ENCODE assay signal across 25 cellular contexts in genomic region chr6:21870071-21870729, GRCh38.
DNase-seq lines count a peak whose midpoint lies in the region; ATAC-seq, FAIRE-seq and TF ChIP-seq lines count a peak whose summit lies in the region.
"Had no signal": no experiment of that assay in that cellular context is flagged by ENCODE, and none has a peak within 500 bp of the region (broad histone marks: within the 10 kb centered on the region; RNA-seq: fewer than 3 reads in every experiment).

No MANE protein-coding gene starts in this region.

- H3K9me3 ChIP-seq in cardiac muscle cell (ENCODE audit: low read depth) (no peaks in the 10 kb centered on the region), right atrium auricular region (no peaks in the 10 kb centered on the region), astrocyte (ENCODE audit: insufficient read depth, low read depth, low read length) (no peaks in the 10 kb centered on the region)
- H3K9me3 ChIP-seq: ascending aorta, sigmoid colon, upper lobe of right lung had no signal

- H3K4me1 ChIP-seq in cardiac muscle cell (ENCODE audit: low read depth), result peaks cover 14% of the 10 kb centered on the region
- peaks cover 0 to 5% of the 10 kb centered on the region in 2 donors for H3K4me1 ChIP-seq in right atrium auricular region
- peaks cover 8% of the 10 kb centered on the region for H3K4me1 ChIP-seq in astrocyte (ENCODE audit: insufficient read depth, low read length)
- H3K4me1 ChIP-seq: upper lobe of right lung had no signal

- H3K4me3 Mint-ChIP-seq in astrocyte (ENCODE audit: unreplicated experiment), result no peak overlapping the region
- no peak overlapping the region for H3K4me3 Mint-ChIP-seq in activated T-cell treated with anti-CD3 and anti-CD28 coated beads, Interleukin-2, amount 50 U/mL, for 72 hours
- H3K4me3 Mint-ChIP-seq in T-cell, result no peak overlapping the region
- H3K4me3 Mint-ChIP-seq: activated CD4-positive, alpha-beta T cell treated with anti-CD3 and anti-CD28 coated beads, Interleukin-2, amount 10 ng/mL, durations not matched to agents 24 days and 14 days; activated CD8-positive, alpha-beta memory T cell treated with anti-CD3 and anti-CD28 coated beads, Interleukin-2, amount 10 ng/mL, durations not matched to agents 7 days and 5 days; activated naive CD8-positive, alpha-beta T cell; natural killer cell treated with Interleukin-12 subunit alpha and Interleukin-12 subunit beta and Interleukin-15 and Interleukin-18, amount 100 ng/mL, for 72 hours had no signal

- H3K9me3 Mint-ChIP-seq in astrocyte (ENCODE audit: unreplicated experiment) (peaks cover 6% of the 10 kb centered on the region), T-cell (no peaks in the 10 kb centered on the region)
- H3K9me3 Mint-ChIP-seq in activated T-cell treated with anti-CD3 and anti-CD28 coated beads, Interleukin-2, amount 50 U/mL, for 72 hours, result peaks cover 0 to 1% of the 10 kb centered on the region in 2 donors
- H3K9me3 Mint-ChIP-seq: natural killer cell treated with Interleukin-12 subunit alpha and Interleukin-12 subunit beta and Interleukin-15 and Interleukin-18, amount 100 ng/mL, for 72 hours had no signal

- no peak overlapping the region for H3K4me3 ChIP-seq in cardiac muscle cell
- no peak overlapping the region for H3K4me3 ChIP-seq in right atrium auricular region
- H3K4me3 ChIP-seq in astrocyte (ENCODE audit: insufficient read depth, low read depth, low read length), result no peak overlapping the region
- H3K4me3 ChIP-seq: ascending aorta, sigmoid colon, upper lobe of right lung had no signal

- CTCF ChIA-PET in T-cell (lab: Charles Lee), result no interaction called here

- H3K4me1 Mint-ChIP-seq in astrocyte (ENCODE audit: low read depth, unreplicated experiment) (peaks cover 7% of the 10 kb centered on the region), T-cell (no peaks in the 10 kb centered on the region)
- peaks cover 13% of the 10 kb centered on the region for H3K4me1 Mint-ChIP-seq in activated T-cell treated with anti-CD3 and anti-CD28 coated beads, Interleukin-2, amount 50 U/mL, for 72 hours (ENCODE audit: low read depth)
- H3K4me1 Mint-ChIP-seq: activated CD8-positive, alpha-beta memory T cell treated with anti-CD3 and anti-CD28 coated beads, Interleukin-2, amount 10 ng/mL, durations not matched to agents 7 days and 5 days had no signal

- POLR2A ChIA-PET in T-cell (lab: Charles Lee), result no interaction called here

- H3K27ac Mint-ChIP-seq in astrocyte (ENCODE audit: unreplicated experiment), result peak overlapping the region; percentile 26
- H3K27ac Mint-ChIP-seq in activated T-cell treated with anti-CD3 and anti-CD28 coated beads, Interleukin-2, amount 50 U/mL, for 72 hours, result no peak overlapping the region
- no peak overlapping the region for H3K27ac Mint-ChIP-seq in T-cell
- H3K27ac Mint-ChIP-seq: activated CD4-positive, alpha-beta T cell treated with anti-CD3 and anti-CD28 coated beads, Interleukin-2, amount 10 ng/mL, durations not matched to agents 24 days and 14 days; activated CD8-positive, alpha-beta memory T cell treated with anti-CD3 and anti-CD28 coated beads, Interleukin-2, amount 10 ng/mL, durations not matched to agents 7 days and 5 days; activated naive CD8-positive, alpha-beta T cell; natural killer cell treated with Interleukin-12 subunit alpha and Interleukin-12 subunit beta and Interleukin-15 and Interleukin-18, amount 100 ng/mL, for 72 hours had no signal

- no peak for ATAC-seq in activated T-cell treated with anti-CD3 and anti-CD28 coated beads, Interleukin-2, amount 50 U/mL, for 72 hours (replicated peaks in 1 of 2)
- no peak for ATAC-seq in T-cell (replicated peaks in 1 of 4)
- ATAC-seq: activated CD8-positive, alpha-beta memory T cell treated with anti-CD3 and anti-CD28 coated beads, Interleukin-2, amount 10 ng/mL, durations not matched to agents 7 days and 5 days; left colon; natural killer cell treated with Interleukin-12 subunit alpha and Interleukin-12 subunit beta and Interleukin-15 and Interleukin-18, amount 100 ng/mL, for 72 hours; upper lobe of right lung had no signal

- H3K36me3 ChIP-seq in cardiac muscle cell (no peaks in the 10 kb centered on the region), right atrium auricular region (no peaks in the 10 kb centered on the region), astrocyte (ENCODE audit: insufficient read depth, low read length) (no peaks in the 10 kb centered on the region)
- H3K36me3 ChIP-seq: ascending aorta, sigmoid colon, upper lobe of right lung had no signal

- no peak overlapping the region for H3K4me2 ChIP-seq in astrocyte (ENCODE audit: low read length)

- H4K20me1 ChIP-seq in astrocyte (ENCODE audit: insufficient read depth, low read length), result no peaks in the 10 kb centered on the region

- DNase-seq in cardiac muscle cell (ENCODE audit: low read depth in 1 of 2, low spot score in 1 of 2), result no peak
- DNase-seq in right atrium auricular region (ENCODE audit: low spot score), result no peak
- no peak for DNase-seq in astrocyte (ENCODE audit: low read depth)
- peak; percentile 43 for DNase-seq in fibroblast of peridontal ligament (ENCODE audit: extremely low read depth)
- no peak for DNase-seq in activated T-cell treated with anti-CD3 and anti-CD28 coated beads, Interleukin-2, amount 50 U/mL, for 72 hours
- DNase-seq in NK-92 treated with Interleukin-12 subunit alpha and Interleukin-12 subunit beta, amount 100 ng/mL, for 24 hours (lab: John Stamatoyannopoulos, UW), result no peak
- no peak for DNase-seq in NCI-H345 treated with DMSO at 0.1 percent for 48 hours (lab: John Stamatoyannopoulos, UW; ENCODE audit: unreplicated experiment)
- no peak for DNase-seq in T-cell
- DNase-seq: ACHN; activated CD4-positive, alpha-beta T cell treated with anti-CD3 and anti-CD28 coated beads, Interleukin-2, amount 10 ng/mL, durations not matched to agents 24 days and 14 days; activated CD8-positive, alpha-beta memory T cell treated with anti-CD3 and anti-CD28 coated beads, Interleukin-2, amount 10 ng/mL, durations not matched to agents 7 days and 5 days; C1 segment of cervical spinal cord; effector memory CD4-positive, alpha-beta T cell; head of caudate nucleus; left colon; midbrain; NCI-H146; posterior cingulate gyrus; sigmoid colon; T-helper 2 cell; upper lobe of right lung had no signal

- peaks cover 6% of the 10 kb centered on the region for H3K79me2 ChIP-seq in astrocyte (ENCODE audit: insufficient read depth, low read length)

- no peak overlapping the region for H2AFZ ChIP-seq in astrocyte (ENCODE audit: low read depth, low read length)

- H3K9ac ChIP-seq in astrocyte (ENCODE audit: low read length), result no peak overlapping the region

- peaks cover 15% of the 10 kb centered on the region for H3K36me3 Mint-ChIP-seq in astrocyte (ENCODE audit: low read depth, unreplicated experiment)
- H3K36me3 Mint-ChIP-seq in activated T-cell treated with anti-CD3 and anti-CD28 coated beads, Interleukin-2, amount 50 U/mL, for 72 hours (ENCODE audit: insufficient read depth in 2 of 2), result peaks cover 0 to 12% of the 10 kb centered on the region in 2 donors
- no peaks in the 10 kb centered on the region for H3K36me3 Mint-ChIP-seq in T-cell
- H3K36me3 Mint-ChIP-seq: activated CD8-positive, alpha-beta memory T cell treated with anti-CD3 and anti-CD28 coated beads, Interleukin-2, amount 10 ng/mL, durations not matched to agents 7 days and 5 days; activated naive CD8-positive, alpha-beta T cell; natural killer cell treated with Interleukin-12 subunit alpha and Interleukin-12 subunit beta and Interleukin-15 and Interleukin-18, amount 100 ng/mL, for 72 hours had no signal

- TF ChIP-seq CTCF in cardiac muscle cell (IDR thresholded peaks at IDR 0.05; ENCODE audit: low read depth, low read length) (no peak), right atrium auricular region (IDR thresholded peaks at IDR 0.05) (no peak), astrocyte (IDR thresholded peaks at IDR 0.05; ENCODE audit: insufficient read depth, low read depth, low read length) (no peak)

- H3K27me3 Mint-ChIP-seq in astrocyte (ENCODE audit: low read depth, unreplicated experiment), result no peaks in the 10 kb centered on the region
- H3K27me3 Mint-ChIP-seq in activated T-cell treated with anti-CD3 and anti-CD28 coated beads, Interleukin-2, amount 50 U/mL, for 72 hours (ENCODE audit: low read depth), result no peaks in the 10 kb centered on the region
- H3K27me3 Mint-ChIP-seq in T-cell, result peaks cover 0 to 7% of the 10 kb centered on the region in 2 donors
- H3K27me3 Mint-ChIP-seq: activated CD4-positive, alpha-beta T cell treated with anti-CD3 and anti-CD28 coated beads, Interleukin-2, amount 10 ng/mL, durations not matched to agents 24 days and 14 days; activated CD8-positive, alpha-beta memory T cell treated with anti-CD3 and anti-CD28 coated beads, Interleukin-2, amount 10 ng/mL, durations not matched to agents 7 days and 5 days; activated naive CD8-positive, alpha-beta T cell; natural killer cell treated with Interleukin-12 subunit alpha and Interleukin-12 subunit beta and Interleukin-15 and Interleukin-18, amount 100 ng/mL, for 72 hours had no signal

- H3K27me3 ChIP-seq in cardiac muscle cell (no peaks in the 10 kb centered on the region), right atrium auricular region (no peaks in the 10 kb centered on the region), astrocyte (ENCODE audit: insufficient read depth, low read length) (no peaks in the 10 kb centered on the region)
- H3K27me3 ChIP-seq: ascending aorta, sigmoid colon, upper lobe of right lung had no signal

- H3K27ac ChIP-seq in cardiac muscle cell (peak overlapping the region; percentile 25), right atrium auricular region (no peak overlapping the region), astrocyte (ENCODE audit: low read depth, low read length) (no peak overlapping the region)
- H3K27ac ChIP-seq: ascending aorta, sigmoid colon, upper lobe of right lung had no signal

- FAIRE-seq in astrocyte (lab: Jason Lieb, UNC), result no peak
- FAIRE-seq: H54 had no signal
